In the genomic region with DNA sequence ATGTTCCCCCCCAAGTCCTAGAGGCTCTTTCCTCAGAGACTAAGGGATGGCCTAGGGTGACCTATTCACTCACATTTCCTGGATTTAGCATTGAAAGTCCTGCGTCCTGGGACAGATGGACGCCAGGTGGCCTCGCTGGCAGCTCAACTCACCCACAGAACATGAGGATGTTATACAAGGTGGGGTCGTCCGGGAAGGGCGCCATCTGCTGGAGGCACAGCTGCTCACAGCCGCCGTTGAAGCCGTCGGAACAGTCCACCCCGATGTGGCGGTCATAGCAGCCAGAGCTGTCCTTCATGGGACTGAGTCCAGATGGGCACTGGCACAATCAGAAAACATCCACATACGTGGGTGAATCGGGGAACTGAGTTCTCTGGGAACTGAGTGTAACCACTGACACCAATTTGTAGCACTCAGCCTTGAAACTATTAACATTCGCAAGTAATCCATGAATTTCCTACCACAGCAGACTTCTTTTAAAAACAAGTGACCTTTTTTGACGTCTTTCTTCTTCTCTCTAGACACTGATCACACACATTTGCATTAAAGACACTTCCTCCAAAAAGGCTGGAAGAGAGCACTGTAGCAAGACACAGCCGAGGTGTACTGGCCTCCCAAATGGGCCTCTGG, we compare ENCODE assay signal across 10 cellular contexts.
A peak's percentile ranks its signal among the peaks of the same experiment; 100 is the strongest.
DNase-seq lines count a peak whose midpoint lies in the region; ATAC-seq and TF ChIP-seq lines count a peak whose summit lies in the region.
"Had no signal": no experiment of that assay in that cellular context is flagged by ENCODE, and none has a peak within 500 bp of the region (broad histone marks: within the 10 kb centered on the region; RNA-seq: fewer than 3 reads in every experiment).

No MANE protein-coding gene starts in this region.

- H3K27me3 ChIP-seq in DOHH2 (ENCODE audit: control insufficient read depth, low read length) (no peaks in the 10 kb centered on the region), Karpas-422 (ENCODE audit: low read length) (no peaks in the 10 kb centered on the region), thoracic aorta (replicated peaks; ENCODE audit: insufficient read depth) (no peaks in the 10 kb centered on the region)

- H3K9ac ChIP-seq in Karpas-422 (ENCODE audit: low read length), result no peak overlapping the region

- ATAC-seq in GM19395 (IDR thresholded peaks at IDR 0.05; ENCODE audit: unreplicated experiment) (peak; percentile 80), thoracic aorta (ENCODE audit: insufficient number of reproducible peaks, low FRiP score, low read depth) (no peak), HG03039 (IDR thresholded peaks at IDR 0.05; ENCODE audit: unreplicated experiment) (no peak)
- no peak for ATAC-seq in activated naive CD8-positive, alpha-beta T cell treated with anti-CD3 and anti-CD28 coated beads, Interleukin-2, amount 10 ng/mL, durations not matched to agents 7 days and 5 days (ENCODE audit: low read depth)
- ATAC-seq: naive thymus-derived CD4-positive, alpha-beta T cell had no signal

- H3K4me1 Mint-ChIP-seq in activated naive CD8-positive, alpha-beta T cell treated with anti-CD3 and anti-CD28 coated beads, Interleukin-2, amount 10 ng/mL, durations not matched to agents 7 days and 5 days, result no peaks in the 10 kb centered on the region
- H3K4me1 Mint-ChIP-seq: naive thymus-derived CD4-positive, alpha-beta T cell had no signal

- H3K4me1 ChIP-seq in DOHH2 (ENCODE audit: control insufficient read depth, low read length) (no peaks in the 10 kb centered on the region), Karpas-422 (ENCODE audit: low read length) (no peaks in the 10 kb centered on the region), thoracic aorta (ENCODE audit: control insufficient read depth in 1 of 2, low read depth in 2 of 2) (no peaks in the 10 kb centered on the region)

- no peak overlapping the region for H3K4me3 Mint-ChIP-seq in activated naive CD8-positive, alpha-beta T cell treated with anti-CD3 and anti-CD28 coated beads, Interleukin-2, amount 10 ng/mL, durations not matched to agents 7 days and 5 days
- H3K4me3 Mint-ChIP-seq: naive thymus-derived CD4-positive, alpha-beta T cell; T-helper 1 cell treated with Interleukin-12 subunit alpha and Interleukin-12 subunit beta and Interleukin-4 antibody, amounts not matched to agents 30 μg/mL and 1 μg/mL, for 36 hours had no signal

- no peak overlapping the region for H3K27ac Mint-ChIP-seq in activated naive CD8-positive, alpha-beta T cell treated with anti-CD3 and anti-CD28 coated beads, Interleukin-2, amount 10 ng/mL, durations not matched to agents 7 days and 5 days
- H3K27ac Mint-ChIP-seq: naive thymus-derived CD4-positive, alpha-beta T cell; T-helper 1 cell treated with Interleukin-12 subunit alpha and Interleukin-12 subunit beta and Interleukin-4 antibody, amounts not matched to agents 30 μg/mL and 1 μg/mL, for 36 hours had no signal

- H3K36me3 ChIP-seq in DOHH2 (ENCODE audit: control insufficient read depth, low read length) (no peaks in the 10 kb centered on the region), Karpas-422 (ENCODE audit: insufficient read depth, low read length) (no peaks in the 10 kb centered on the region), thoracic aorta (no peaks in the 10 kb centered on the region)

- no peak overlapping the region for H3K4me2 ChIP-seq in DOHH2 (ENCODE audit: low read length)
- H3K4me2 ChIP-seq in Karpas-422 (ENCODE audit: low read depth, low read length, poor library complexity, severe bottlenecking), result no peak overlapping the region

- TF ChIP-seq CTCF in DOHH2 (IDR thresholded peaks at IDR 0.05; ENCODE audit: low read depth, low read length, poor library complexity, severe bottlenecking) (peak; percentile 79), thoracic aorta (IDR thresholded peaks at IDR 0.05) (peak; percentile 48)

- H3F3A ChIP-seq in DOHH2 (ENCODE audit: control insufficient read depth, insufficient read depth), result no peaks in the 10 kb centered on the region

- DNase-seq in Karpas-422, result peak; percentile 83
- DNase-seq in activated naive CD8-positive, alpha-beta T cell treated with anti-CD3 and anti-CD28 coated beads, Interleukin-2, amount 10 ng/mL, durations not matched to agents 7 days and 5 days, result peak; percentile 29
- DNase-seq in iris pigment epithelial cell (ENCODE audit: low read depth), result peak; percentile 3
- no peak for DNase-seq in thoracic aorta (ENCODE audit: low spot score)
- DNase-seq in NK-92 treated with Interleukin-12 subunit alpha and Interleukin-12 subunit beta, amount 100 ng/mL, for 24 hours (lab: John Stamatoyannopoulos, UW), result no peak

- POLR2A ChIA-PET in activated naive CD8-positive, alpha-beta T cell treated with anti-CD3 and anti-CD28 coated beads, Interleukin-2, amount 10 ng/mL, durations not matched to agents 7 days and 5 days (lab: Charles Lee), result no interaction called here

- H2AFZ ChIP-seq in Karpas-422 (ENCODE audit: low read length), result no peak overlapping the region

- H4K20me1 ChIP-seq in DOHH2 (ENCODE audit: control insufficient read depth, insufficient read depth, low read depth, low read length), result no peaks in the 10 kb centered on the region
- H4K20me1 ChIP-seq in Karpas-422 (ENCODE audit: insufficient read depth, low read depth, low read length), result no peaks in the 10 kb centered on the region

- H3K27ac ChIP-seq in DOHH2 (ENCODE audit: low read depth, low read length) (no peak overlapping the region), Karpas-422 (ENCODE audit: low read length) (no peak overlapping the region), thoracic aorta (no peak overlapping the region)

- H3K9me3 Mint-ChIP-seq in activated naive CD8-positive, alpha-beta T cell treated with anti-CD3 and anti-CD28 coated beads, Interleukin-2, amount 10 ng/mL, durations not matched to agents 7 days and 5 days, result no peaks in the 10 kb centered on the region
- H3K9me3 Mint-ChIP-seq: T-helper 1 cell treated with Interleukin-12 subunit alpha and Interleukin-12 subunit beta and Interleukin-4 antibody, amounts not matched to agents 30 μg/mL and 1 μg/mL, for 36 hours had no signal

- H3K9me3 ChIP-seq in DOHH2 (ENCODE audit: control insufficient read depth, insufficient read depth, low read length) (no peaks in the 10 kb centered on the region), Karpas-422 (ENCODE audit: low read length) (no peaks in the 10 kb centered on the region), thoracic aorta (no peaks in the 10 kb centered on the region)

- H3K9me2 ChIP-seq in DOHH2 (replicated peaks; ENCODE audit: control insufficient read depth, low read length) (no peaks in the 10 kb centered on the region), Karpas-422 (replicated peaks; ENCODE audit: insufficient read depth, low read length) (no peaks in the 10 kb centered on the region)

- H3K4me3 ChIP-seq in DOHH2 (ENCODE audit: low read length) (no peak overlapping the region), Karpas-422 (ENCODE audit: low read length) (no peak overlapping the region), thoracic aorta (no peak overlapping the region)

- no peaks in the 10 kb centered on the region for H3K79me2 ChIP-seq in DOHH2 (ENCODE audit: control insufficient read depth, low read length)
- no peaks in the 10 kb centered on the region for H3K79me2 ChIP-seq in Karpas-422 (ENCODE audit: low read length)

- H3K36me3 Mint-ChIP-seq in activated naive CD8-positive, alpha-beta T cell treated with anti-CD3 and anti-CD28 coated beads, Interleukin-2, amount 10 ng/mL, durations not matched to agents 7 days and 5 days, result no peaks in the 10 kb centered on the region
- H3K36me3 Mint-ChIP-seq: naive thymus-derived CD4-positive, alpha-beta T cell had no signal

- no peaks in the 10 kb centered on the region for H3K27me3 Mint-ChIP-seq in activated naive CD8-positive, alpha-beta T cell treated with anti-CD3 and anti-CD28 coated beads, Interleukin-2, amount 10 ng/mL, durations not matched to agents 7 days and 5 days

Comparison
In these comparisons a context has a peak if more than half of its experiments do, and no peak if none do; other contexts are left out.
1. DNase-seq: peak in Karpas-422 (single experiment), activated naive CD8-positive, alpha-beta T cell treated with anti-CD3 and anti-CD28 coated beads, Interleukin-2, amount 10 ng/mL, durations not matched to agents 7 days and 5 days (single experiment) and iris pigment epithelial cell (single experiment); none in thoracic aorta (single experiment) and NK-92 treated with Interleukin-12 subunit alpha and Interleukin-12 subunit beta, amount 100 ng/mL, for 24 hours (single experiment).